In genomic region chr15:57751177-57751800, GRCh38 we compare ENCODE assay signal across 8 cellular contexts. TPM values are rescaled to one million over a fixed set of nuclear protein-coding genes. Genes with fewer than 3 reads are reported as not detected.
DNase-seq lines count a peak whose midpoint lies in the region; ATAC-seq and TF ChIP-seq lines count a peak whose summit lies in the region.

No MANE protein-coding gene starts in this region.

- H2AFZ ChIP-seq in neuronal stem cell (ENCODE audit: low read length): no peak overlapping the region

- no peak overlapping the region for H3K4me2 ChIP-seq in neuronal stem cell (ENCODE audit: insufficient read depth, low read length, poor library complexity, severe bottlenecking)

- H3K9me3 ChIP-seq in neuronal stem cell (replicated peaks in 1 of 2; ENCODE audit: control insufficient read depth in 2 of 2, insufficient read depth in 1 of 2, low read depth in 1 of 2, low read length in 2 of 2): no peaks in the 10 kb centered on the region

- no peak overlapping the region for H3K27ac ChIP-seq in neuronal stem cell (replicated peaks; ENCODE audit: low read length)

- no peak overlapping the region for H4K91ac ChIP-seq in neuronal stem cell (ENCODE audit: low read depth, low read length, poor library complexity)

- DNase-seq in GM03348 (ENCODE audit: low spot score) (peak; percentile 74), NCI-H2171 treated with DMSO at 0.1 percent for 48 hours (lab: John Stamatoyannopoulos, UW) (peak; percentile 20), epithelial cell of esophagus (ENCODE audit: low read depth) (peak; percentile 62), neuronal stem cell (ENCODE audit: low spot score) (peak; percentile 26), foreskin melanocyte (no peak)

- H3K18ac ChIP-seq in neuronal stem cell (ENCODE audit: low read length): no peak overlapping the region

- H3K79me1 ChIP-seq in neuronal stem cell (ENCODE audit: low read depth, low read length): no peaks in the 10 kb centered on the region

- H2AK5ac ChIP-seq in neuronal stem cell (ENCODE audit: low read depth, low read length): no peak overlapping the region

- no peak overlapping the region for H3K4me3 ChIP-seq in epithelial cell of esophagus (ENCODE audit: low read length)
- H3K4me3 ChIP-seq in neuronal stem cell (ENCODE audit: low read length in 2 of 2): no peak overlapping the region

- WGBS in neuronal stem cell (ENCODE audit: extremely low coverage in 2 of 2, insufficient read length in 2 of 2, insufficient replicate concordance in 1 of 2), 2 donors: no CpG with 5 or more reads among the region's 3 CpGs

- H2BK12ac ChIP-seq in neuronal stem cell (ENCODE audit: low read length): no peak overlapping the region

- ATAC-seq in HG02981 (IDR thresholded peaks at IDR 0.05; ENCODE audit: unreplicated experiment) (no peak), HG02885 (IDR thresholded peaks at IDR 0.05; ENCODE audit: poor library complexity, unreplicated experiment) (no peak), GM21786 (IDR thresholded peaks at IDR 0.05; ENCODE audit: unreplicated experiment) (no peak)

- no peak overlapping the region for H3K14ac ChIP-seq in neuronal stem cell (ENCODE audit: low read length)

- H3K36me3 ChIP-seq in neuronal stem cell (replicated peaks in 1 of 2; ENCODE audit: control insufficient read depth in 2 of 2, insufficient read depth in 2 of 2, low read length in 2 of 2): no peaks in the 10 kb centered on the region

- peaks cover 0 to 2% of the 10 kb centered on the region in 2 donors for H3K4me1 ChIP-seq in neuronal stem cell (ENCODE audit: control insufficient read depth in 2 of 2, insufficient read depth in 1 of 2, low read depth in 1 of 2, low read length in 2 of 2)

- no peak overlapping the region for H4K8ac ChIP-seq in neuronal stem cell (ENCODE audit: low read depth, low read length)

- H3K27me3 ChIP-seq in neuronal stem cell (ENCODE audit: control insufficient read depth in 3 of 3, insufficient read depth in 3 of 3, low read depth in 1 of 3, low read length in 3 of 3): peaks cover 0 to 2% (median 0%) of the 10 kb centered on the region in 3 experiments

- no peak overlapping the region for H3K9ac ChIP-seq in neuronal stem cell (ENCODE audit: low read depth, low read length, poor library complexity)

- H2BK120ac ChIP-seq in neuronal stem cell (ENCODE audit: low read depth, low read length): no peak overlapping the region

- H2BK5ac ChIP-seq in neuronal stem cell (ENCODE audit: low read length): no peak overlapping the region

- H2BK15ac ChIP-seq in neuronal stem cell (ENCODE audit: low read length): no peak overlapping the region

- peak; percentile 75 for TF ChIP-seq CTCF in epithelial cell of esophagus (IDR thresholded peaks at IDR 0.05; ENCODE audit: insufficient read depth, low read depth, low read length, missing control alignments)

- no peak overlapping the region for H3K4ac ChIP-seq in neuronal stem cell (ENCODE audit: low read length)

- H3K23ac ChIP-seq in neuronal stem cell (ENCODE audit: low read depth, low read length, poor library complexity): no peak overlapping the region

RNA-seq across cellular contexts. Expression of gene POLR2M, which starts 44.8 kb away (rescaled TPM):
- 173 TPM for polyA plus RNA-seq in neuronal stem cell (2013, experiment 1 of 2)
- polyA plus RNA-seq in neuronal stem cell (2013, experiment 2 of 2): 182 TPM
